Comparison of ENCODE assay signal across 26 cellular contexts in genomic region chr18:8422391-8422790, GRCh38.
"Had no signal": no experiment of that assay in that cellular context is flagged by ENCODE, and none has a peak within 500 bp of the region (broad histone marks: within the 10 kb centered on the region; RNA-seq: fewer than 3 reads in every experiment).

No MANE protein-coding gene starts in this region.

- H3K27ac ChIP-seq: brain microvascular endothelial cell, SK-N-MC had no signal

- H3K36me3 ChIP-seq: brain microvascular endothelial cell had no signal

- H3K4me3 ChIP-seq: SK-N-MC had no signal

- DNase-seq: activated B cell treated with CpG ODN at 0.5 μM for 24 hours; activated CD4-positive, alpha-beta T cell treated with anti-CD3 and anti-CD28 coated beads for 1 hour; activated CD4-positive, alpha-beta T cell treated with anti-CD3 and anti-CD28 coated beads, Interleukin-2, amount 10 ng/mL, durations not matched to agents 24 days and 14 days; activated CD4-positive, alpha-beta T cell treated with anti-CD3 and anti-CD28 coated beads, Interleukin-2, amount 50 U/mL, for 48 hours; activated CD8-positive, alpha-beta memory T cell treated with anti-CD3 and anti-CD28 coated beads, Interleukin-2, amount 10 ng/mL, durations not matched to agents 7 days and 5 days; activated effector memory CD4-positive, alpha-beta T cell treated with anti-CD3 and anti-CD28 coated beads, Interleukin-2, amount 50 U/mL, for 16 hours; activated naive CD4-positive, alpha-beta T cell treated with Interleukin-2 at 50 U/mL for 16 hours; activated T-cell treated with anti-CD3 and anti-CD28 coated beads, Interleukin-2, amount 50 U/mL, for 24 hours; amygdala; KG1; NCI-H1092; NCI-H1417; NCI-H1930; NCI-H2107; NCI-H345; NCI-H510A; NCI-H526 treated with DMSO at 0.1 percent for 48 hours; NCI-H82; RPMI8226; T-cell; T-helper 2 cell; T1000 had no signal

- H3K27me3 ChIP-seq: brain microvascular endothelial cell had no signal

- ATAC-seq: activated CD8-positive, alpha-beta memory T cell treated with anti-CD3 and anti-CD28 coated beads, Interleukin-2, amount 10 ng/mL, durations not matched to agents 7 days and 5 days; Panc1; Right ventricle myocardium inferior; T-cell had no signal
